1 cellular context compared by ENCODE assay signal in the genomic region with DNA sequence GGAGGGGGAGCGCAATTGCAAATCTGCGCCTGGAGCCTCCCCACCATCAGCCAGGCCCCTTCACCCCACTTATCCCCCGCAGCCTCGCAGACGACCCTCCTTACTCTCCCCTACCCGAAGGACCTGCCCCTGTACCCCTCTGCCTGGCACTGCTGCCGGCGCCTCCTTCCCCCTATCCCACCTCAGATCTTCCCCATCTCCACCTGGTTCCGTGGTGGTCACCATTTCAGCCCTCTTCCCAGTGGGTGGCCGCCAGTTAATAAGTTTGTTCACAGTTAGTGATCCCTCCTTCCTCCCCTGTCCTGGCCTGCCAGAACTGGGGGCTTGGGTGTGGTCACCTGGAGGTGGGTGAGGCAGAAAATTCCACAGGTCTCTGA.
TF ChIP-seq lines count a peak whose summit lies in the region.

No MANE protein-coding gene starts in this region.

TF ChIP-seq in IMR-90, 13 proteins besides CTCF, POLR2A, EP300 and RAD21 (continued from another document):
- no peak for TF ChIP-seq USF2 (IDR thresholded peaks at IDR 0.05; ENCODE audit: low read depth, low read length)
- no peak for TF ChIP-seq CEBPB (IDR thresholded peaks at IDR 0.05; ENCODE audit: low read depth, low read length)
- no peak for TF ChIP-seq FOS (IDR thresholded peaks at IDR 0.05; ENCODE audit: low read depth, low read length)
- TF ChIP-seq MAZ (IDR thresholded peaks at IDR 0.05; ENCODE audit: borderline replicate concordance, low read depth, low read length): no peak
- TF ChIP-seq, protein P1, sequence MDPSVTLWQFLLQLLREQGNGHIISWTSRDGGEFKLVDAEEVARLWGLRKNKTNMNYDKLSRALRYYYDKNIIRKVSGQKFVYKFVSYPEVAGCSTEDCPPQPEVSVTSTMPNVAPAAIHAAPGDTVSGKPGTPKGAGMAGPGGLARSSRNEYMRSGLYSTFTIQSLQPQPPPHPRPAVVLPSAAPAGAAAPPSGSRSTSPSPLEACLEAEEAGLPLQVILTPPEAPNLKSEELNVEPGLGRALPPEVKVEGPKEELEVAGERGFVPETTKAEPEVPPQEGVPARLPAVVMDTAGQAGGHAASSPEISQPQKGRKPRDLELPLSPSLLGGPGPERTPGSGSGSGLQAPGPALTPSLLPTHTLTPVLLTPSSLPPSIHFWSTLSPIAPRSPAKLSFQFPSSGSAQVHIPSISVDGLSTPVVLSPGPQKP (IDR thresholded peaks at IDR 0.05; ENCODE audit: borderline replicate concordance, low read depth, low read length): no peak
- TF ChIP-seq SMC3 (IDR thresholded peaks at IDR 0.05; ENCODE audit: low read depth, low read length): no peak
- TF ChIP-seq BHLHE40 (IDR thresholded peaks at IDR 0.05; ENCODE audit: low read depth, low read length): no peak
- TF ChIP-seq MAFK (IDR thresholded peaks at IDR 0.05; ENCODE audit: low read depth, low read length): no peak
- no peak for TF ChIP-seq MXI1 (IDR thresholded peaks at IDR 0.05; ENCODE audit: borderline replicate concordance, low read depth, low read length)
- no peak for TF ChIP-seq RFX5 (IDR thresholded peaks at IDR 0.05; ENCODE audit: low read depth, low read length)
